Comparison of ENCODE assay signal across 2 cellular contexts in genomic region chr21:37574751-37575150, GRCh38.
TF ChIP-seq lines count a peak whose summit lies in the region.

No MANE protein-coding gene starts in this region.

TF ChIP-seq in HepG2, 621 proteins besides CTCF, POLR2A, EP300 and RAD21:
- TF ChIP-seq, protein P1, sequence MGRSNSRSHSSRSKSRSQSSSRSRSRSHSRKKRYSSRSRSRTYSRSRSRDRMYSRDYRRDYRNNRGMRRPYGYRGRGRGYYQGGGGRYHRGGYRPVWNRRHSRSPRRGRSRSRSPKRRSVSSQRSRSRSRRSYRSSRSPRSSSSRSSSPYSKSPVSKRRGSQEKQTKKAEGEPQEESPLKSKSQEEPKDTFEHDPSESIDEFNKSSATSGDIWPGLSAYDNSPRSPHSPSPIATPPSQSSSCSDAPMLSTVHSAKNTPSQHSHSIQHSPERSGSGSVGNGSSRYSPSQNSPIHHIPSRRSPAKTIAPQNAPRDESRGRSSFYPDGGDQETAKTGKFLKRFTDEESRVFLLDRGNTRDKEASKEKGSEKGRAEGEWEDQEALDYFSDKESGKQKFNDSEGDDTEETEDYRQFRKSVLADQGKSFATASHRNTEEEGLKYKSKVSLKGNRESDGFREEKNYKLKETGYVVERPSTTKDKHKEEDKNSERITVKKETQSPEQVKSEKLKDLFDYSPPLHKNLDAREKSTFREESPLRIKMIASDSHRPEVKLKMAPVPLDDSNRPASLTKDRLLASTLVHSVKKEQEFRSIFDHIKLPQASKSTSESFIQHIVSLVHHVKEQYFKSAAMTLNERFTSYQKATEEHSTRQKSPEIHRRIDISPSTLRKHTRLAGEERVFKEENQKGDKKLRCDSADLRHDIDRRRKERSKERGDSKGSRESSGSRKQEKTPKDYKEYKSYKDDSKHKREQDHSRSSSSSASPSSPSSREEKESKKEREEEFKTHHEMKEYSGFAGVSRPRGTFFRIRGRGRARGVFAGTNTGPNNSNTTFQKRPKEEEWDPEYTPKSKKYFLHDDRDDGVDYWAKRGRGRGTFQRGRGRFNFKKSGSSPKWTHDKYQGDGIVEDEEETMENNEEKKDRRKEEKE (IDR thresholded peaks at IDR 0.05), result no peak
- TF ChIP-seq, protein P2, sequence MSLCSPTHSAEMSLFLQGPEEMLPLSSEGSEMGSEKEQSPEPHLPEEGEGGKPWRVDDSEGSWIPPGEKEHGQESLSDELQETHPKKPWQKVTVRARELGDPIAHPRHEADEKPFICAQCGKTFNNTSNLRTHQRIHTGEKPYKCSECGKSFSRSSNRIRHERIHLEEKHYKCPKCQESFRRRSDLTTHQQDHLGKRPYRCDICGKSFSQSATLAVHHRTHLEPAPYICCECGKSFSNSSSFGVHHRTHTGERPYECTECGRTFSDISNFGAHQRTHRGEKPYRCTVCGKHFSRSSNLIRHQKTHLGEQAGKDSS (CRISPR knock-in tag; IDR thresholded peaks at IDR 0.05; ENCODE audit: borderline replicate concordance, low read depth), result no peak
- no peak for TF ChIP-seq NFRKB (IDR thresholded peaks at IDR 0.05)
- TF ChIP-seq HDAC2 (CRISPR knock-in tag; IDR thresholded peaks at IDR 0.05), result no peak
- TF ChIP-seq ISX (CRISPR knock-in tag; conservative IDR thresholded peaks at IDR 0.05), result no peak
- TF ChIP-seq ZC3H13 (CRISPR knock-in tag; IDR thresholded peaks at IDR 0.05), result no peak

TF ChIP-seq in H1, 55 proteins besides CTCF, POLR2A, EP300 and RAD21:
- TF ChIP-seq SRF (IDR thresholded peaks at IDR 0.05; ENCODE audit: low read depth, low read length) (no peak), PHF8 (conservative IDR thresholded peaks at IDR 0.05; ENCODE audit: low read depth, low read length) (no peak), BRCA1 (IDR thresholded peaks at IDR 0.05; ENCODE audit: low read depth, low read length) (no peak), CBX5 (IDR thresholded peaks at IDR 0.05; ENCODE audit: low read depth, low read length) (no peak), RXRA (IDR thresholded peaks at IDR 0.05; ENCODE audit: insufficient read depth, low read depth, low read length) (no peak), SIX5 (IDR thresholded peaks at IDR 0.05; ENCODE audit: low read depth, low read length) (no peak), MAFK (IDR thresholded peaks at IDR 0.05; ENCODE audit: low read depth, low read length) (no peak), EGR1 (IDR thresholded peaks at IDR 0.05; ENCODE audit: borderline replicate concordance, low read depth, low read length) (no peak), CTBP2 (IDR thresholded peaks at IDR 0.05; ENCODE audit: borderline replicate concordance, insufficient read depth, insufficient read length, low read length) (no peak), JUN (IDR thresholded peaks at IDR 0.05; ENCODE audit: low read depth, low read length) (no peak)
- TF ChIP-seq, protein P3, sequence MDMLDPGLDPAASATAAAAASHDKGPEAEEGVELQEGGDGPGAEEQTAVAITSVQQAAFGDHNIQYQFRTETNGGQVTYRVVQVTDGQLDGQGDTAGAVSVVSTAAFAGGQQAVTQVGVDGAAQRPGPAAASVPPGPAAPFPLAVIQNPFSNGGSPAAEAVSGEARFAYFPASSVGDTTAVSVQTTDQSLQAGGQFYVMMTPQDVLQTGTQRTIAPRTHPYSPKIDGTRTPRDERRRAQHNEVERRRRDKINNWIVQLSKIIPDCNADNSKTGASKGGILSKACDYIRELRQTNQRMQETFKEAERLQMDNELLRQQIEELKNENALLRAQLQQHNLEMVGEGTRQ (IDR thresholded peaks at IDR 0.05; ENCODE audit: low read length), result no peak
- TF ChIP-seq, protein P4, sequence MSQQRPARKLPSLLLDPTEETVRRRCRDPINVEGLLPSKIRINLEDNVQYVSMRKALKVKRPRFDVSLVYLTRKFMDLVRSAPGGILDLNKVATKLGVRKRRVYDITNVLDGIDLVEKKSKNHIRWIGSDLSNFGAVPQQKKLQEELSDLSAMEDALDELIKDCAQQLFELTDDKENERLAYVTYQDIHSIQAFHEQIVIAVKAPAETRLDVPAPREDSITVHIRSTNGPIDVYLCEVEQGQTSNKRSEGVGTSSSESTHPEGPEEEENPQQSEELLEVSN (IDR thresholded peaks at IDR 0.05), result no peak
